3 cellular contexts compared by ENCODE assay signal in the genomic region with DNA sequence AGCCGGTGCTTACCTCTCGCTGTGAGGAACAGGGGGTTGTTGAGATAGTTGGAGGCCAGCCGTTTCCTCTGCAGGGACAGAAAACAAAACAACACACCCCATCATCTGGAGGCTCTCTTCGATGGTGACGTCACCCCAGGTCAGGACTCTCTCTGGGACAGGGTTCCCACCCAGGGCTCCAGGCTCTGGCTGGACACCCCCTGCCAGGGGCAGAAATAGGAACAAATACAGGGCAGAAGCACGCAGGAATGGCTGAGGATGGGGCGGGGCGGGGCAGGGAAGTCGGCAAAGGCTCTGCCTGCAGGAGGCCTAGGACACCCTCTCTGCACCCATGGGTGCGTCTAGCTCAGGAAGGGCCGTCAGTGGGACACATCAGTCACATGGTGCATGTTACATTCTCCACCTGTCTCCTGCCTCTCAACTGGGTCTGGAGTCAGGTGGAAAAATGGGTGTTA.
A peak's percentile ranks its signal among the peaks of the same experiment; 100 is the strongest.
TF ChIP-seq lines count a peak whose summit lies in the region.

No MANE protein-coding gene starts in this region.

TF ChIP-seq in HEK293, 187 proteins besides CTCF, POLR2A, EP300 and RAD21:
- TF ChIP-seq ZNF266 (tag by site-specific recombination; IDR thresholded peaks at IDR 0.05; ENCODE audit: low read depth), result no peak
- TF ChIP-seq HOXA7 (CRISPR knock-in tag; IDR thresholded peaks at IDR 0.05; ENCODE audit: borderline replicate concordance), result no peak
- TF ChIP-seq ZNF623 (tag by site-specific recombination; IDR thresholded peaks at IDR 0.05), result no peak
- TF ChIP-seq KLF16 (tag by site-specific recombination; IDR thresholded peaks at IDR 0.05), result no peak
- peak; percentile 75 for TF ChIP-seq GLIS1 (tag by site-specific recombination; IDR thresholded peaks at IDR 0.05)
- TF ChIP-seq ZIC2 (tag by site-specific recombination; IDR thresholded peaks at IDR 0.05), result peak; percentile 99
- TF ChIP-seq MEIS1 (CRISPR knock-in tag; IDR thresholded peaks at IDR 0.05; ENCODE audit: borderline replicate concordance), result no peak
- no peak for TF ChIP-seq ZNF768 (tag by site-specific recombination; IDR thresholded peaks at IDR 0.05)
TF ChIP-seq in HEK293: peak in this region for 2.

TF ChIP-seq in K562, 482 proteins besides CTCF, POLR2A, EP300 and RAD21:
- TF ChIP-seq, protein P1, sequence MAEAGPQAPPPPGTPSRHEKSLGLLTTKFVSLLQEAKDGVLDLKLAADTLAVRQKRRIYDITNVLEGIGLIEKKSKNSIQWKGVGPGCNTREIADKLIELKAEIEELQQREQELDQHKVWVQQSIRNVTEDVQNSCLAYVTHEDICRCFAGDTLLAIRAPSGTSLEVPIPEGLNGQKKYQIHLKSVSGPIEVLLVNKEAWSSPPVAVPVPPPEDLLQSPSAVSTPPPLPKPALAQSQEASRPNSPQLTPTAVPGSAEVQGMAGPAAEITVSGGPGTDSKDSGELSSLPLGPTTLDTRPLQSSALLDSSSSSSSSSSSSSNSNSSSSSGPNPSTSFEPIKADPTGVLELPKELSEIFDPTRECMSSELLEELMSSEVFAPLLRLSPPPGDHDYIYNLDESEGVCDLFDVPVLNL (CRISPR knock-in tag; IDR thresholded peaks at IDR 0.05; ENCODE audit: low read depth), result no peak
- TF ChIP-seq, protein P2, sequence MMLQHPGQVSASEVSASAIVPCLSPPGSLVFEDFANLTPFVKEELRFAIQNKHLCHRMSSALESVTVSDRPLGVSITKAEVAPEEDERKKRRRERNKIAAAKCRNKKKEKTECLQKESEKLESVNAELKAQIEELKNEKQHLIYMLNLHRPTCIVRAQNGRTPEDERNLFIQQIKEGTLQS (IDR thresholded peaks at IDR 0.05), result peak; percentile 66; the same call in 1 of the 2 replicates
- TF ChIP-seq, protein P2 (CRISPR knock-in tag; conservative IDR thresholded peaks at IDR 0.05), result no peak

TF ChIP-seq in HepG2, 621 proteins besides CTCF, POLR2A, EP300 and RAD21 (continued from another document):
- TF ChIP-seq JARID2 (CRISPR knock-in tag; IDR thresholded peaks at IDR 0.05; ENCODE audit: insufficient replicate concordance), result no peak
- TF ChIP-seq ATF7 (IDR thresholded peaks at IDR 0.05), result peak; percentile 96
- no peak for TF ChIP-seq ATF7 (CRISPR knock-in tag; IDR thresholded peaks at IDR 0.05)
- TF ChIP-seq, protein P3, sequence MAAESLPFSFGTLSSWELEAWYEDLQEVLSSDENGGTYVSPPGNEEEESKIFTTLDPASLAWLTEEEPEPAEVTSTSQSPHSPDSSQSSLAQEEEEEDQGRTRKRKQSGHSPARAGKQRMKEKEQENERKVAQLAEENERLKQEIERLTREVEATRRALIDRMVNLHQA (CRISPR knock-in tag; IDR thresholded peaks at IDR 0.05), result no peak
- TF ChIP-seq NRL (CRISPR knock-in tag; IDR thresholded peaks at IDR 0.05; ENCODE audit: borderline replicate concordance), result no peak
- TF ChIP-seq MAZ (IDR thresholded peaks at IDR 0.05; ENCODE audit: borderline replicate concordance, low read depth, low read length), result no peak
- TF ChIP-seq MAZ (CRISPR knock-in tag; IDR thresholded peaks at IDR 0.05; ENCODE audit: low read depth), result no peak
- no peak for TF ChIP-seq ZNF430 (CRISPR knock-in tag; IDR thresholded peaks at IDR 0.05)
- peak; percentile 93 for TF ChIP-seq CREB1 (IDR thresholded peaks at IDR 0.05)
- no peak for TF ChIP-seq CREB1 (CRISPR knock-in tag; IDR thresholded peaks at IDR 0.05)
TF ChIP-seq in HepG2: peak in this region for 2.
